14 cellular contexts compared by ENCODE assay signal in genomic region chr22:26416670-26417270, GRCh38. TPM values are rescaled to one million over a fixed set of nuclear protein-coding genes. Genes with fewer than 3 reads are reported as not detected.
DNase-seq lines count a peak whose midpoint lies in the region; TF ChIP-seq lines count a peak whose summit lies in the region.
"Had no signal": no experiment of that assay in that cellular context is flagged by ENCODE, and none has a peak within 500 bp of the region (broad histone marks: within the 10 kb centered on the region; RNA-seq: fewer than 3 reads in every experiment).

No MANE protein-coding gene starts in this region.

- CTCF ChIA-PET in MCF 10A (lab: Yijun Ruan, JAX), result interaction anchor here (0.6 to 5.0 kb wide), 8 partner anchors 24 to 1228 kb away, joined by 3 to 28 read pairs (median 4); no protein-coding TSS in a partner anchor
- CTCF ChIA-PET in activated CD4-positive, alpha-beta memory T cell treated with anti-CD3 and anti-CD28 coated beads, Interleukin-2, amount 10 ng/mL, durations not matched to agents 7 days and 5 days (lab: Charles Lee), result no interaction called here

- intact Hi-C loops in MCF 10A (cut with micrococcal nuclease), result loop anchor here (2.0 to 5.0 kb wide), 2 partner anchors 18 to 46 kb away; no protein-coding TSS in a partner anchor

- no peak overlapping the region for H3K27ac Mint-ChIP-seq in MCF 10A (ENCODE audit: low read depth, unreplicated experiment)
- no peak overlapping the region for H3K27ac Mint-ChIP-seq in activated CD4-positive, alpha-beta memory T cell treated with anti-CD3 and anti-CD28 coated beads, Interleukin-2, amount 10 ng/mL, durations not matched to agents 7 days and 5 days
- H3K27ac Mint-ChIP-seq: CD8-positive, alpha-beta memory T cell; IgD-negative memory B cell; memory B cell; stimulated activated naive CD8-positive, alpha-beta T cell treated with anti-CD3 and anti-CD28 coated beads, Interleukin-15, Interleukin-2, amounts not matched to agents 100 ng/mL and 50 ng/mL, for 24 hours had no signal

- no peaks in the 10 kb centered on the region for H3K36me3 Mint-ChIP-seq in MCF 10A (ENCODE audit: insufficient read depth, unreplicated experiment)
- H3K36me3 Mint-ChIP-seq in activated CD4-positive, alpha-beta memory T cell treated with anti-CD3 and anti-CD28 coated beads, Interleukin-2, amount 10 ng/mL, durations not matched to agents 7 days and 5 days (ENCODE audit: low read depth), result no peaks in the 10 kb centered on the region
- H3K36me3 Mint-ChIP-seq: CD8-positive, alpha-beta memory T cell; memory B cell had no signal

- no peaks in the 10 kb centered on the region for H3K9me3 Mint-ChIP-seq in MCF 10A (ENCODE audit: unreplicated experiment)
- H3K9me3 Mint-ChIP-seq in activated CD4-positive, alpha-beta memory T cell treated with anti-CD3 and anti-CD28 coated beads, Interleukin-2, amount 10 ng/mL, durations not matched to agents 7 days and 5 days, result no peaks in the 10 kb centered on the region
- H3K9me3 Mint-ChIP-seq: memory B cell; stimulated activated naive CD8-positive, alpha-beta T cell treated with anti-CD3 and anti-CD28 coated beads, Interleukin-15, Interleukin-2, amounts not matched to agents 100 ng/mL and 50 ng/mL, for 24 hours had no signal

- H3K4me1 Mint-ChIP-seq in MCF 10A (ENCODE audit: insufficient read depth, unreplicated experiment), result peaks cover 27% of the 10 kb centered on the region
- H3K4me1 Mint-ChIP-seq in activated CD4-positive, alpha-beta memory T cell treated with anti-CD3 and anti-CD28 coated beads, Interleukin-2, amount 10 ng/mL, durations not matched to agents 7 days and 5 days, result no peaks in the 10 kb centered on the region
- H3K4me1 Mint-ChIP-seq: CD8-positive, alpha-beta memory T cell; memory B cell had no signal

- H3K4me1 ChIP-seq in HUES48 (ENCODE audit: control insufficient read depth, insufficient read depth, low read length), result peaks cover 10% of the 10 kb centered on the region

- H3K4me3 ChIP-seq in AG09309 (ENCODE audit: control insufficient read depth, low read depth, low read length), result no peak overlapping the region
- H3K4me3 ChIP-seq in HUES48 (ENCODE audit: low read depth, low read length), result no peak overlapping the region

- POLR2A ChIA-PET in MCF 10A (lab: Yijun Ruan, JAX), result interaction anchor here (0.7 to 2.3 kb wide), 7 partner anchors 13 to 77 kb away, joined by 3 to 12 read pairs (median 3); partner anchors contain the start of genes HPS4 and SRRD
- POLR2A ChIA-PET in activated CD4-positive, alpha-beta memory T cell treated with anti-CD3 and anti-CD28 coated beads, Interleukin-2, amount 10 ng/mL, durations not matched to agents 7 days and 5 days (lab: Charles Lee), result interaction anchor here (0.8 kb wide), 1 partner anchor 26 kb away, joined by 3 read pairs; no protein-coding TSS in a partner anchor

- no peaks in the 10 kb centered on the region for H3K9me3 ChIP-seq in HUES48 (ENCODE audit: control insufficient read depth, insufficient read depth, low read length)

- H3K36me3 ChIP-seq in HUES48 (ENCODE audit: control insufficient read depth, insufficient read depth, low read length), result no peaks in the 10 kb centered on the region

- no peaks in the 10 kb centered on the region for H3K27me3 Mint-ChIP-seq in MCF 10A (ENCODE audit: insufficient read depth, unreplicated experiment)
- H3K27me3 Mint-ChIP-seq in activated CD4-positive, alpha-beta memory T cell treated with anti-CD3 and anti-CD28 coated beads, Interleukin-2, amount 10 ng/mL, durations not matched to agents 7 days and 5 days, result peaks cover 25% of the 10 kb centered on the region

- H3K4me3 Mint-ChIP-seq in MCF 10A (ENCODE audit: unreplicated experiment), result no peak overlapping the region
- no peak overlapping the region for H3K4me3 Mint-ChIP-seq in activated CD4-positive, alpha-beta memory T cell treated with anti-CD3 and anti-CD28 coated beads, Interleukin-2, amount 10 ng/mL, durations not matched to agents 7 days and 5 days
- H3K4me3 Mint-ChIP-seq: CD8-positive, alpha-beta memory T cell; IgD-negative memory B cell; memory B cell; stimulated activated naive CD8-positive, alpha-beta T cell treated with anti-CD3 and anti-CD28 coated beads, Interleukin-15, Interleukin-2, amounts not matched to agents 100 ng/mL and 50 ng/mL, for 24 hours had no signal

- peak overlapping the region; percentile 48 for H3K27ac ChIP-seq in HUES48 (ENCODE audit: low read depth, low read length)

- H3K27me3 ChIP-seq in HUES48 (ENCODE audit: control insufficient read depth, insufficient read depth, low read length), result no peaks in the 10 kb centered on the region; the same call in 1 of the 2 replicates

- DNase-seq in AG09309 (ENCODE audit: low read depth) (peak; percentile 40), MCF 10A (ENCODE audit: unreplicated experiment) (peak; percentile 78), kidney tubule cell (ENCODE audit: low spot score) (peak; percentile 83), C1 segment of cervical spinal cord (lab: John Stamatoyannopoulos, UW) (no peak), DMS153 (lab: John Stamatoyannopoulos, UW) (no peak)
- no peak for DNase-seq in stimulated activated CD8-positive, alpha-beta memory T cell treated with anti-CD3 and anti-CD28 coated beads, Interleukin-4, amount 100 ng/mL, for 48 hours
- no peak for DNase-seq in activated CD4-positive, alpha-beta memory T cell treated with anti-CD3 and anti-CD28 coated beads, Interleukin-2, amount 10 ng/mL, durations not matched to agents 7 days and 5 days
- DNase-seq: activated gamma-delta T cell; CD8-positive, alpha-beta memory T cell; NCI-H524 treated with DMSO at 0.1 percent for 48 hours had no signal

- H3K9ac ChIP-seq in HUES48 (ENCODE audit: low read depth, low read length), result no peak overlapping the region

- TF ChIP-seq CTCF in AG09309 (IDR thresholded peaks at IDR 0.05; ENCODE audit: control insufficient read depth, insufficient read depth, low read depth, low read length, missing control alignments) (no peak), MCF 10A (IDR thresholded peaks at IDR 0.05; ENCODE audit: unreplicated experiment) (no peak)

- BruUV-seq in MCF 10A (replicated peaks; lab: Mats Ljungman, UMichigan), result no TSS peak

RNA-seq across cellular contexts. Expression of gene ASPHD2, which starts 12.3 kb away (rescaled TPM):
- total RNA-seq in MCF 10A (2022), result 4.0 and 4.8 TPM in 2 replicates
- total RNA-seq in activated CD4-positive, alpha-beta memory T cell treated with anti-CD3 and anti-CD28 coated beads, Interleukin-2, amount 10 ng/mL, durations not matched to agents 7 days and 5 days, result 10 to 100 TPM; 11.8 to 12.7 TPM

Comparison
In these comparisons a context has a peak if more than half of its experiments do, and no peak if none do; other contexts are left out.
1. DNase-seq: peak in AG09309 (single experiment), MCF 10A (single experiment) and kidney tubule cell (single experiment); none in stimulated activated CD8-positive, alpha-beta memory T cell treated with anti-CD3 and anti-CD28 coated beads, Interleukin-4, amount 100 ng/mL, for 48 hours (single experiment), C1 segment of cervical spinal cord (0 of 14), activated CD4-positive, alpha-beta memory T cell treated with anti-CD3 and anti-CD28 coated beads, Interleukin-2, amount 10 ng/mL, durations not matched to agents 7 days and 5 days (single experiment) and DMS153 (single experiment).